Comparison of ENCODE assay signal across 18 cellular contexts in genomic region chr6:157630463-157631080, GRCh38.
"Had no signal": no experiment of that assay in that cellular context is flagged by ENCODE, and none has a peak within 500 bp of the region (broad histone marks: within the 10 kb centered on the region; RNA-seq: fewer than 3 reads in every experiment).

No MANE protein-coding gene starts in this region.

- H3K27ac Mint-ChIP-seq: activated CD4-positive, alpha-beta T cell treated with anti-CD3 and anti-CD28 coated beads, Interleukin-2, amount 10 ng/mL, durations not matched to agents 7 days and 5 days; activated naive CD4-positive, alpha-beta T cell treated with anti-CD3 and anti-CD28 coated beads, Interleukin-2, amount 50 U/mL, for 72 hours; effector memory CD8-positive, alpha-beta T cell; naive thymus-derived CD8-positive, alpha-beta T cell; stimulated activated naive CD8-positive, alpha-beta T cell treated with anti-CD3 and anti-CD28 coated beads, Interleukin-15, Interleukin-2, amounts not matched to agents 100 ng/mL and 50 ng/mL, for 24 hours; T-cell had no signal

- H3K9me3 Mint-ChIP-seq: activated CD4-positive, alpha-beta T cell treated with anti-CD3 and anti-CD28 coated beads, Interleukin-2, amount 10 ng/mL, durations not matched to agents 7 days and 5 days; activated naive CD4-positive, alpha-beta T cell treated with anti-CD3 and anti-CD28 coated beads, Interleukin-2, amount 50 U/mL, for 72 hours; effector memory CD8-positive, alpha-beta T cell; naive thymus-derived CD8-positive, alpha-beta T cell; stimulated activated naive CD8-positive, alpha-beta T cell treated with anti-CD3 and anti-CD28 coated beads, Interleukin-15, Interleukin-2, amounts not matched to agents 100 ng/mL and 50 ng/mL, for 24 hours; T-cell had no signal

- H3K27me3 Mint-ChIP-seq: activated CD4-positive, alpha-beta T cell treated with anti-CD3 and anti-CD28 coated beads, Interleukin-2, amount 10 ng/mL, durations not matched to agents 7 days and 5 days; effector memory CD8-positive, alpha-beta T cell; naive thymus-derived CD8-positive, alpha-beta T cell; stimulated activated naive CD8-positive, alpha-beta T cell treated with anti-CD3 and anti-CD28 coated beads, Interleukin-15, Interleukin-2, amounts not matched to agents 100 ng/mL and 50 ng/mL, for 24 hours; T-cell had no signal

- FAIRE-seq: pancreas had no signal

- ATAC-seq: effector memory CD8-positive, alpha-beta T cell; left cardiac atrium; naive thymus-derived CD8-positive, alpha-beta T cell; pancreas; SK-N-SH treated with all-trans-retinoic acid at 6 μM for 48 hours; T-cell had no signal

- DNase-seq: activated CD4-positive, alpha-beta T cell treated with anti-CD3 and anti-CD28 coated beads, Interleukin-2, amount 10 ng/mL, durations not matched to agents 7 days and 5 days; activated CD8-positive, alpha-beta memory T cell treated with anti-CD3 and anti-CD28 coated beads for 24 hours; activated CD8-positive, alpha-beta memory T cell treated with anti-CD3 and anti-CD28 coated beads, Interleukin-2, amount 50 U/mL, for 48 hours; activated gamma-delta T cell; activated T-cell treated with anti-CD3 and anti-CD28 coated beads, Interleukin-2, amount 50 U/mL, for 48 hours; adrenal gland; dermis blood vessel endothelial cell; effector memory CD8-positive, alpha-beta T cell; foreskin fibroblast; left cardiac atrium; pancreas; stimulated activated CD4-positive, alpha-beta T cell treated with anti-CD3 and anti-CD28 coated beads, Interleukin-2, amount 100 ng/mL, for 24 hours; T-cell; transverse colon had no signal

- H3K36me3 Mint-ChIP-seq: activated naive CD4-positive, alpha-beta T cell treated with anti-CD3 and anti-CD28 coated beads, Interleukin-2, amount 50 U/mL, for 72 hours; naive thymus-derived CD8-positive, alpha-beta T cell had no signal

- H3K4me3 Mint-ChIP-seq: activated CD4-positive, alpha-beta T cell treated with anti-CD3 and anti-CD28 coated beads, Interleukin-2, amount 10 ng/mL, durations not matched to agents 7 days and 5 days; effector memory CD8-positive, alpha-beta T cell; naive thymus-derived CD8-positive, alpha-beta T cell; stimulated activated naive CD8-positive, alpha-beta T cell treated with anti-CD3 and anti-CD28 coated beads, Interleukin-15, Interleukin-2, amounts not matched to agents 100 ng/mL and 50 ng/mL, for 24 hours; T-cell had no signal
